Comparison of ENCODE assay signal across 19 cellular contexts in genomic region chr20:45301824-45302251, GRCh38. TPM values are rescaled to one million over a fixed set of nuclear protein-coding genes. Genes with fewer than 3 reads are reported as not detected.
DNase-seq lines count a peak whose midpoint lies in the region; ATAC-seq, FAIRE-seq and TF ChIP-seq lines count a peak whose summit lies in the region.
"Had no signal": no experiment of that assay in that cellular context is flagged by ENCODE, and none has a peak within 500 bp of the region (broad histone marks: within the 10 kb centered on the region; RNA-seq: fewer than 3 reads in every experiment).

No MANE protein-coding gene starts in this region.

- H3K27ac ChIP-seq in GM12878 (ENCODE audit: control insufficient read depth, insufficient read depth) (no peak overlapping the region), prostate gland (no peak overlapping the region)
- H3K27ac ChIP-seq: A549 had no signal

- H3K4me3 ChIP-seq in GM12878 (no peak overlapping the region), prostate gland (no peak overlapping the region)
- H3K4me3 ChIP-seq: A549 had no signal

- TF ChIP-seq CTCF in activated CD8-positive, alpha-beta T cell treated with anti-CD3 and anti-CD28 coated beads for 36 hours (IDR thresholded peaks at IDR 0.05): no peak
- TF ChIP-seq CTCF in GM10266 (IDR thresholded peaks at IDR 0.05; ENCODE audit: control insufficient read depth, insufficient read depth, low read depth, missing control alignments) (no peak), GM12878 (IDR thresholded peaks at IDR 0.05 in 2 of 3, conservative IDR thresholded peaks at IDR 0.05 in 1 of 3; ENCODE audit: control insufficient read depth in 2 of 3, extremely low read depth in 1 of 3, insufficient read depth in 1 of 3, low read depth in 3 of 3, low read length in 3 of 3) (no peak), prostate gland (IDR thresholded peaks at IDR 0.05) (no peak), GM13976 (IDR thresholded peaks at IDR 0.05; ENCODE audit: borderline replicate concordance, control extremely low read depth, extremely low read depth, insufficient read depth, missing control alignments) (no peak)

- intact Hi-C loops in activated CD8-positive, alpha-beta T cell treated with anti-CD3 and anti-CD28 coated beads for 36 hours (cut with micrococcal nuclease): no loop called here
- intact Hi-C loops in GM12878 (cut with micrococcal nuclease; ENCODE audit: unreplicated experiment) (no loop called here), prostate gland (cut with DNase I) (no loop called here)

- CTCF ChIA-PET in activated CD8-positive, alpha-beta T cell treated with anti-CD3 and anti-CD28 coated beads for 36 hours (lab: Charles Lee): interaction anchor here (0.6 to 5.8 kb wide), 12 partner anchors 9 to 163 kb away, joined by 3 to 109 read pairs (median 4); no protein-coding TSS in a partner anchor
- CTCF ChIA-PET in activated CD8-positive, alpha-beta T cell treated with anti-CD3 and anti-CD28 coated beads, Interleukin-2, amount 10 ng/mL, durations not matched to agents 7 days and 5 days (lab: Charles Lee): interaction anchor here (0.7 to 6.4 kb wide), 10 partner anchors 10 to 469 kb away, joined by 3 to 131 read pairs (median 3); partner anchors contain the start of gene SYS1
- CTCF ChIA-PET in GM12878 (lab: Yijun Ruan, JAX): interaction anchor here (0.7 to 4.1 kb wide), 8 partner anchors 9 to 469 kb away, joined by 3 to 53 read pairs (median 6); no protein-coding TSS in a partner anchor

- SMC1A ChIA-PET in GM12878 (lab: Charles Lee; ENCODE audit: uncharacterized antibody, unreplicated experiment): interaction anchor here (1.1 to 2.8 kb wide), 7 partner anchors 10 to 148 kb away, joined by 3 to 14 read pairs (median 3); partner anchors contain the start of gene PIGT

- TF ChIP-seq EP300 in GM12878 (IDR thresholded peaks at IDR 0.05; ENCODE audit: borderline replicate concordance in 1 of 2, control insufficient read depth in 1 of 2, low read depth in 2 of 2, low read length in 2 of 2): no peak

- H2AFZ ChIP-seq in GM12878 (ENCODE audit: control insufficient read depth, low read depth, low read length): no peak overlapping the region

- no peaks in the 10 kb centered on the region for H3K9me3 Mint-ChIP-seq in activated CD8-positive, alpha-beta T cell treated with anti-CD3 and anti-CD28 coated beads for 36 hours
- H3K9me3 Mint-ChIP-seq in activated CD8-positive, alpha-beta T cell treated with anti-CD3 and anti-CD28 coated beads, Interleukin-2, amount 10 ng/mL, durations not matched to agents 7 days and 5 days (ENCODE audit: insufficient read depth): no peaks in the 10 kb centered on the region
- H3K9me3 Mint-ChIP-seq in T-helper 1 cell treated with Interleukin-12 subunit alpha and Interleukin-12 subunit beta and Interleukin-4 antibody, amounts not matched to agents 30 μg/mL and 1 μg/mL, for 36 hours: no peaks in the 10 kb centered on the region

- no peaks in the 10 kb centered on the region for H3K79me2 ChIP-seq in GM12878 (ENCODE audit: control insufficient read depth, insufficient read depth, low read length)

- TF ChIP-seq POLR2A in GM12878 (IDR thresholded peaks at IDR 0.05; ENCODE audit: low read depth, low read length) (no peak), prostate gland (IDR thresholded peaks at IDR 0.05) (no peak)

- no peaks in the 10 kb centered on the region for H4K20me1 ChIP-seq in GM12878 (ENCODE audit: control insufficient read depth, insufficient read depth)

- RAD21 ChIA-PET in GM12878 (lab: Charles Lee; ENCODE audit: unreplicated experiment): interaction anchor here (0.9 to 2.4 kb wide), 4 partner anchors 11 to 186 kb away, joined by 3 to 7 read pairs (median 6); partner anchors contain the start of gene WFDC5

- H3K27me3 ChIP-seq in GM12878 (replicated peaks in 1 of 2; ENCODE audit: control insufficient read depth in 2 of 2, insufficient read depth in 2 of 2, low read length in 1 of 2) (peaks cover 0 to 4% of the 10 kb centered on the region in 2 experiments; a peak in 1 of 4 replicates), prostate gland (replicated peaks; ENCODE audit: insufficient read depth) (peaks cover 11% of the 10 kb centered on the region)

- no TSS peak for BruUV-seq in GM12878 (replicated peaks; lab: Mats Ljungman, UMichigan)

- H3K27me3 Mint-ChIP-seq in activated CD8-positive, alpha-beta T cell treated with anti-CD3 and anti-CD28 coated beads for 36 hours: peaks cover 32% of the 10 kb centered on the region
- H3K27me3 Mint-ChIP-seq in activated CD8-positive, alpha-beta T cell treated with anti-CD3 and anti-CD28 coated beads, Interleukin-2, amount 10 ng/mL, durations not matched to agents 7 days and 5 days (ENCODE audit: low read depth): peaks cover 17% of the 10 kb centered on the region
- H3K27me3 Mint-ChIP-seq in T-helper 1 cell treated with Interleukin-12 subunit alpha and Interleukin-12 subunit beta and Interleukin-4 antibody, amounts not matched to agents 30 μg/mL and 1 μg/mL, for 36 hours (ENCODE audit: low read depth): peaks cover 10% of the 10 kb centered on the region

- H3K9me3 ChIP-seq in GM12878 (replicated peaks; ENCODE audit: control insufficient read depth, insufficient read depth, low read length) (no peaks in the 10 kb centered on the region), prostate gland (no peaks in the 10 kb centered on the region)
- H3K9me3 ChIP-seq: A549, Caco-2 had no signal

- DNase-seq in activated CD8-positive, alpha-beta T cell treated with anti-CD3 and anti-CD28 coated beads for 36 hours: peak; percentile 38
- DNase-seq in activated CD8-positive, alpha-beta T cell treated with anti-CD3 and anti-CD28 coated beads, Interleukin-2, amount 10 ng/mL, durations not matched to agents 7 days and 5 days: no peak
- DNase-seq in GM10266 (ENCODE audit: extremely low spot score) (peak; percentile 35), GM12878 (ENCODE audit: low read depth, low spot score) (peak; percentile 28), prostate gland (ENCODE audit: low spot score) (no peak), ACHN (no peak), GM13976 (ENCODE audit: low spot score) (no peak)
- DNase-seq: AML-193, Caco-2, NCI-H187 treated with DMSO at 0.1 percent for 48 hours, NCI-H82, Right ventricle myocardium superior had no signal

- H3K27ac Mint-ChIP-seq in activated CD8-positive, alpha-beta T cell treated with anti-CD3 and anti-CD28 coated beads for 36 hours: peak overlapping the region; percentile 77
- H3K27ac Mint-ChIP-seq in activated CD8-positive, alpha-beta T cell treated with anti-CD3 and anti-CD28 coated beads, Interleukin-2, amount 10 ng/mL, durations not matched to agents 7 days and 5 days: no peak overlapping the region
- H3K27ac Mint-ChIP-seq in T-helper 1 cell treated with Interleukin-12 subunit alpha and Interleukin-12 subunit beta and Interleukin-4 antibody, amounts not matched to agents 30 μg/mL and 1 μg/mL, for 36 hours: peak overlapping the region; percentile 79

- in situ Hi-C loops in GM12878 (cut with MboI): no loop called here
- in situ Hi-C loops in ACHN (cut with HindIII; ENCODE audit: low pct_ligation_motif_present, low pct_unique_long_range_greater_than_20kb, low sequenced_read_pairs): no loop called here
- in situ Hi-C loops in GM13976 (cut with MboI; ENCODE audit: low sequenced_read_pairs, unreplicated experiment): no loop called here

- TF ChIP-seq RAD21 in GM12878 (IDR thresholded peaks at IDR 0.05; ENCODE audit: insufficient read depth, low read depth, low read length): no peak

- no peak for FAIRE-seq in GM12878 (lab: Jason Lieb, UNC)
- FAIRE-seq: A549, H1, HepG2 had no signal

- ATAC-seq in activated CD8-positive, alpha-beta T cell treated with anti-CD3 and anti-CD28 coated beads for 36 hours: peak; percentile 49
- ATAC-seq in activated CD8-positive, alpha-beta T cell treated with anti-CD3 and anti-CD28 coated beads, Interleukin-2, amount 10 ng/mL, durations not matched to agents 7 days and 5 days: no peak
- ATAC-seq in GM12878: peak; percentile 65
- ATAC-seq: Panc1 had no signal

- 23% methylated on average over 5 of the region's 5 CpGs for WGBS in GM12878 (ENCODE audit: insufficient coverage, insufficient replicate concordance, low lambda C conversion rate, missing lambda C conversion rate)
- 88% methylated on average over 5 of the region's 5 CpGs for WGBS in prostate gland

- peaks cover 6% of the 10 kb centered on the region; the same call in 1 of the 2 replicates for H3K4me1 ChIP-seq in GM12878 (ENCODE audit: control insufficient read depth, insufficient read depth, low read length)
- no peaks in the 10 kb centered on the region for H3K4me1 ChIP-seq in prostate gland (replicated peaks)
- H3K4me1 ChIP-seq: A549 had no signal

- POLR2A ChIA-PET in activated CD8-positive, alpha-beta T cell treated with anti-CD3 and anti-CD28 coated beads for 36 hours (lab: Charles Lee): interaction anchor here (1.0 to 2.6 kb wide), 3 partner anchors 9 to 135 kb away, joined by 3 to 9 read pairs (median 5); no protein-coding TSS in a partner anchor
- POLR2A ChIA-PET in activated CD8-positive, alpha-beta T cell treated with anti-CD3 and anti-CD28 coated beads, Interleukin-2, amount 10 ng/mL, durations not matched to agents 7 days and 5 days (lab: Charles Lee): interaction anchor here (1.6 kb wide), 1 partner anchor 11 kb away, joined by 3 read pairs; no protein-coding TSS in a partner anchor
- POLR2A ChIA-PET in GM12878 (lab: Charles Lee): no interaction called here

- H3K4me1 Mint-ChIP-seq in activated CD8-positive, alpha-beta T cell treated with anti-CD3 and anti-CD28 coated beads for 36 hours (ENCODE audit: low read depth): peaks cover 24% of the 10 kb centered on the region
- H3K4me1 Mint-ChIP-seq in activated CD8-positive, alpha-beta T cell treated with anti-CD3 and anti-CD28 coated beads, Interleukin-2, amount 10 ng/mL, durations not matched to agents 7 days and 5 days (ENCODE audit: low read depth): peaks cover 15% of the 10 kb centered on the region
- H3K4me1 Mint-ChIP-seq in T-helper 1 cell treated with Interleukin-12 subunit alpha and Interleukin-12 subunit beta and Interleukin-4 antibody, amounts not matched to agents 30 μg/mL and 1 μg/mL, for 36 hours (ENCODE audit: low read depth): peaks cover 35% of the 10 kb centered on the region

- H3K4me3 Mint-ChIP-seq in activated CD8-positive, alpha-beta T cell treated with anti-CD3 and anti-CD28 coated beads for 36 hours: no peak overlapping the region
- H3K4me3 Mint-ChIP-seq in activated CD8-positive, alpha-beta T cell treated with anti-CD3 and anti-CD28 coated beads, Interleukin-2, amount 10 ng/mL, durations not matched to agents 7 days and 5 days: no peak overlapping the region
- peak overlapping the region; percentile 40 for H3K4me3 Mint-ChIP-seq in T-helper 1 cell treated with Interleukin-12 subunit alpha and Interleukin-12 subunit beta and Interleukin-4 antibody, amounts not matched to agents 30 μg/mL and 1 μg/mL, for 36 hours

- peak overlapping the region; percentile 51 for H3K4me2 ChIP-seq in GM12878 (ENCODE audit: control insufficient read depth, insufficient read depth)
- H3K4me2 ChIP-seq: A549 had no signal

- no peak overlapping the region for H3K9ac ChIP-seq in GM12878 (ENCODE audit: control insufficient read depth, insufficient read depth, low read length)

- no peaks in the 10 kb centered on the region for H3K36me3 Mint-ChIP-seq in activated CD8-positive, alpha-beta T cell treated with anti-CD3 and anti-CD28 coated beads for 36 hours (ENCODE audit: low read depth)
- H3K36me3 Mint-ChIP-seq in activated CD8-positive, alpha-beta T cell treated with anti-CD3 and anti-CD28 coated beads, Interleukin-2, amount 10 ng/mL, durations not matched to agents 7 days and 5 days (ENCODE audit: low read depth): no peaks in the 10 kb centered on the region
- H3K36me3 Mint-ChIP-seq in T-helper 1 cell treated with Interleukin-12 subunit alpha and Interleukin-12 subunit beta and Interleukin-4 antibody, amounts not matched to agents 30 μg/mL and 1 μg/mL, for 36 hours (ENCODE audit: low read depth): peaks cover 20% of the 10 kb centered on the region

- H3K36me3 ChIP-seq in GM12878 (ENCODE audit: control insufficient read depth in 2 of 2, insufficient read depth in 2 of 2, low read length in 1 of 2) (no peaks in the 10 kb centered on the region), prostate gland (no peaks in the 10 kb centered on the region)

RNA-seq across cellular contexts. Expression of gene RBPJL, which starts 4.8 kb away (rescaled TPM):
- total RNA-seq in activated CD8-positive, alpha-beta T cell treated with anti-CD3 and anti-CD28 coated beads for 36 hours: not detected
- not detected for total RNA-seq in activated CD8-positive, alpha-beta T cell treated with anti-CD3 and anti-CD28 coated beads, Interleukin-2, amount 10 ng/mL, durations not matched to agents 7 days and 5 days
- total RNA-seq in GM12878 (2013; cell fraction: nucleolus; rRNA removed): not detected in 2 replicates
- total RNA-seq in GM12878 (2014; rRNA removed): not detected in 2 replicates
- not detected in 2 replicates for total RNA-seq in GM12878 (2014; rRNA removed; fragmentation: Illumina TruSeq; extraction: Trizol)
- 0.18 TPM in 1 of 2 replicates, not detected in the other for total RNA-seq in GM12878 (2021)
- polyA plus RNA-seq in GM12878 (2011; ENCODE audit: low read depth): not detected
- polyA plus RNA-seq in GM12878 (2011; rRNA removed): not detected in 2 replicates
- not detected in 2 replicates for polyA plus RNA-seq in GM12878 (2011; cell fraction: cytosol; rRNA removed)
- polyA plus RNA-seq in GM12878 (2011; cell fraction: nucleus; rRNA removed): not detected in 2 replicates
- polyA plus RNA-seq in GM12878 (2012): not detected in 2 replicates
- not detected in 2 replicates for polyA plus RNA-seq in GM12878 (2014; fragmentation: Illumina TruSeq; extraction: Trizol)
- not detected for polyA plus RNA-seq in GM12878 (2014; fragmentation: Nextera tagmentation; extraction: Ambion mirVana)
- polyA plus RNA-seq in GM12878 (2014; rRNA removed): not detected in 2 replicates
- not detected for polyA plus RNA-seq in GM12878 (2016; fragmentation: Nextera tagmentation; extraction: Ambion mirVana)
- polyA minus RNA-seq in GM12878 (2011; rRNA and poly(A)+ RNA removed): not detected in 2 replicates
- polyA minus RNA-seq in GM12878 (2011; cell fraction: cytosol; rRNA and poly(A)+ RNA removed): not detected in 2 replicates
- not detected in 2 replicates for polyA minus RNA-seq in GM12878 (2011; cell fraction: nucleus; rRNA and poly(A)+ RNA removed)
- total RNA-seq in prostate gland: not detected
- total RNA-seq: Caco-2, HepG2, LHCN-M2, NCI-H460, Right ventricle myocardium superior had no signal
- polyA plus RNA-seq: A549, HepG2 had no signal

RNA-seq across cellular contexts. Expression of gene MATN4, which starts 6.3 kb away (rescaled TPM):
- 1 to 10 TPM in 1 of 2 experiments, under 1 TPM in 1; 0.74 to 1.2 TPM for total RNA-seq in activated CD8-positive, alpha-beta T cell treated with anti-CD3 and anti-CD28 coated beads for 36 hours
- total RNA-seq in activated CD8-positive, alpha-beta T cell treated with anti-CD3 and anti-CD28 coated beads, Interleukin-2, amount 10 ng/mL, durations not matched to agents 7 days and 5 days: under 1 TPM in 1 of 2 experiments, not detected in 1; 0.39 TPM
- not detected in 2 replicates for total RNA-seq in GM12878 (2013; cell fraction: nucleolus; rRNA removed)
- total RNA-seq in GM12878 (2014; rRNA removed): not detected in 2 replicates
- not detected in 2 replicates for total RNA-seq in GM12878 (2014; rRNA removed; fragmentation: Illumina TruSeq; extraction: Trizol)
- total RNA-seq in GM12878 (2021): not detected in 2 replicates
- not detected for polyA plus RNA-seq in GM12878 (2011; ENCODE audit: low read depth)
- 0.06 and 0.15 TPM in 2 replicates for polyA plus RNA-seq in GM12878 (2011; rRNA removed)
- 0.34 and 0.52 TPM in 2 replicates for polyA plus RNA-seq in GM12878 (2011; cell fraction: cytosol; rRNA removed)
- polyA plus RNA-seq in GM12878 (2011; cell fraction: nucleus; rRNA removed): 0.83 and 0.85 TPM in 2 replicates
- polyA plus RNA-seq in GM12878 (2012): not detected in 2 replicates
- not detected in 2 replicates for polyA plus RNA-seq in GM12878 (2014; fragmentation: Illumina TruSeq; extraction: Trizol)
- not detected for polyA plus RNA-seq in GM12878 (2014; fragmentation: Nextera tagmentation; extraction: Ambion mirVana)
- 0.10 TPM in 1 of 2 replicates, not detected in the other for polyA plus RNA-seq in GM12878 (2014; rRNA removed)
- polyA plus RNA-seq in GM12878 (2016; fragmentation: Nextera tagmentation; extraction: Ambion mirVana): not detected
- polyA minus RNA-seq in GM12878 (2011; rRNA and poly(A)+ RNA removed): 0.21 and 0.44 TPM in 2 replicates
- polyA minus RNA-seq in GM12878 (2011; cell fraction: cytosol; rRNA and poly(A)+ RNA removed): not detected in 2 replicates
- 0.12 TPM in 1 of 2 replicates, not detected in the other for polyA minus RNA-seq in GM12878 (2011; cell fraction: nucleus; rRNA and poly(A)+ RNA removed)
- under 1 TPM in 1 of 2 donors, not detected in 1; 0.34 TPM for total RNA-seq in prostate gland
- total RNA-seq: Caco-2, HepG2, NCI-H460, Right ventricle myocardium superior had no signal
- polyA plus RNA-seq: HepG2 had no signal

RNA-seq across cellular contexts. Expression of gene SDC4, which starts 46.4 kb away (rescaled TPM):
- 10 to 100 TPM; 21.1 to 22.0 TPM for total RNA-seq in activated CD8-positive, alpha-beta T cell treated with anti-CD3 and anti-CD28 coated beads for 36 hours
- total RNA-seq in activated CD8-positive, alpha-beta T cell treated with anti-CD3 and anti-CD28 coated beads, Interleukin-2, amount 10 ng/mL, durations not matched to agents 7 days and 5 days: 1 to 10 TPM; 6.6 to 6.7 TPM
- total RNA-seq in GM12878 (2013; cell fraction: nucleolus; rRNA removed): 0.64 and 1.3 TPM in 2 replicates
- total RNA-seq in GM12878 (2014; rRNA removed): 1.2 and 1.5 TPM in 2 replicates
- total RNA-seq in GM12878 (2014; rRNA removed; fragmentation: Illumina TruSeq; extraction: Trizol): 1.2 TPM in 2 replicates
- 2.3 and 2.6 TPM in 2 replicates for total RNA-seq in GM12878 (2021)
- 0.71 TPM for polyA plus RNA-seq in GM12878 (2011; ENCODE audit: low read depth)
- 10.3 and 11.3 TPM in 2 replicates for polyA plus RNA-seq in GM12878 (2011; rRNA removed)
- polyA plus RNA-seq in GM12878 (2011; cell fraction: cytosol; rRNA removed): 10.9 and 12.1 TPM in 2 replicates
- polyA plus RNA-seq in GM12878 (2011; cell fraction: nucleus; rRNA removed): 3.9 and 4.6 TPM in 2 replicates
- polyA plus RNA-seq in GM12878 (2012): 0.91 and 1.6 TPM in 2 replicates
- 1.8 and 2.2 TPM in 2 replicates for polyA plus RNA-seq in GM12878 (2014; fragmentation: Illumina TruSeq; extraction: Trizol)
- polyA plus RNA-seq in GM12878 (2014; fragmentation: Nextera tagmentation; extraction: Ambion mirVana): under 1 TPM; 0.52 to 0.66 TPM
- polyA plus RNA-seq in GM12878 (2014; rRNA removed): 1.4 and 1.9 TPM in 2 replicates
- polyA plus RNA-seq in GM12878 (2016; fragmentation: Nextera tagmentation; extraction: Ambion mirVana): 1 to 10 TPM; 1.4 TPM
- 17.6 and 21.9 TPM in 2 replicates for polyA minus RNA-seq in GM12878 (2011; rRNA and poly(A)+ RNA removed)
- 8.7 and 9.0 TPM in 2 replicates for polyA minus RNA-seq in GM12878 (2011; cell fraction: cytosol; rRNA and poly(A)+ RNA removed)
- polyA minus RNA-seq in GM12878 (2011; cell fraction: nucleus; rRNA and poly(A)+ RNA removed): 1.5 and 2.4 TPM in 2 replicates
- total RNA-seq in prostate gland: 100 to 1,000 TPM; 123 to 266 TPM

RNA-seq across cellular contexts. Expression of gene SLPI, which starts 47.5 kb away (rescaled TPM):
- not detected for total RNA-seq in activated CD8-positive, alpha-beta T cell treated with anti-CD3 and anti-CD28 coated beads for 36 hours
- not detected for total RNA-seq in activated CD8-positive, alpha-beta T cell treated with anti-CD3 and anti-CD28 coated beads, Interleukin-2, amount 10 ng/mL, durations not matched to agents 7 days and 5 days
- total RNA-seq in GM12878 (2013; cell fraction: nucleolus; rRNA removed): not detected in 2 replicates
- total RNA-seq in GM12878 (2014; rRNA removed) (not detected in 2 replicates), GM12878 (2014; rRNA removed; fragmentation: Illumina TruSeq; extraction: Trizol) (not detected in 2 replicates), GM12878 (2021) (1.4 TPM in 1 of 2 replicates, not detected in the other), prostate gland (100 to 1,000 TPM; 168 to 202 TPM)
- not detected for polyA plus RNA-seq in GM12878 (2011; ENCODE audit: low read depth)
- polyA plus RNA-seq in GM12878 (2011; rRNA removed) (not detected in 2 replicates), GM12878 (2014; fragmentation: Illumina TruSeq; extraction: Trizol) (not detected in 2 replicates), GM12878 (2014; fragmentation: Nextera tagmentation; extraction: Ambion mirVana) (not detected), GM12878 (2014; rRNA removed) (0.56 TPM in 1 of 2 replicates, not detected in the other), GM12878 (2016; fragmentation: Nextera tagmentation; extraction: Ambion mirVana) (not detected)
- polyA plus RNA-seq in GM12878 (2011; cell fraction: cytosol; rRNA removed): 0.20 TPM in 1 of 2 replicates, not detected in the other
- polyA plus RNA-seq in GM12878 (2011; cell fraction: nucleus; rRNA removed): not detected in 2 replicates
- not detected in 2 replicates for polyA plus RNA-seq in GM12878 (2012)
- not detected in 2 replicates for polyA minus RNA-seq in GM12878 (2011; rRNA and poly(A)+ RNA removed)
- polyA minus RNA-seq in GM12878 (2011; cell fraction: cytosol; rRNA and poly(A)+ RNA removed): 24.7 and 29.1 TPM in 2 replicates
- polyA minus RNA-seq in GM12878 (2011; cell fraction: nucleus; rRNA and poly(A)+ RNA removed): 3.0 and 9.1 TPM in 2 replicates
- total RNA-seq: H1, HepG2, LHCN-M2 had no signal
- polyA plus RNA-seq: H1 had no signal

Comparison
In these comparisons a context has a peak if more than half of its experiments do, and no peak if none do; other contexts are left out.
1. DNase-seq: peak in activated CD8-positive, alpha-beta T cell treated with anti-CD3 and anti-CD28 coated beads for 36 hours (single experiment), GM10266 (single experiment) and GM12878 (single experiment); none in activated CD8-positive, alpha-beta T cell treated with anti-CD3 and anti-CD28 coated beads, Interleukin-2, amount 10 ng/mL, durations not matched to agents 7 days and 5 days (single experiment), prostate gland (single experiment), ACHN (single experiment) and GM13976 (single experiment).
2. RNA of gene SDC4, which starts 46.4 kb away (total RNA-seq): 123 to 266 TPM in prostate gland; 21.1 to 22.0 TPM in activated CD8-positive, alpha-beta T cell treated with anti-CD3 and anti-CD28 coated beads for 36 hours, 6.6 to 6.7 TPM in activated CD8-positive, alpha-beta T cell treated with anti-CD3 and anti-CD28 coated beads, Interleukin-2, amount 10 ng/mL, durations not matched to agents 7 days and 5 days and 0.64 to 2.6 TPM in GM12878; every median in the first group is over 4 times any median in the second.